In genomic region chr6:52512199-52512598, GRCh38 we compare ENCODE assay signal across 2 cellular contexts.
TF ChIP-seq lines count a peak whose summit lies in the region.

No MANE protein-coding gene starts in this region.

TF ChIP-seq in H1, 55 proteins besides CTCF, POLR2A, EP300 and RAD21 (continued from another document):
- TF ChIP-seq CEBPB (IDR thresholded peaks at IDR 0.05; ENCODE audit: low read depth, low read length) = no peak
- TF ChIP-seq EGR1 (IDR thresholded peaks at IDR 0.05; ENCODE audit: borderline replicate concordance, low read depth, low read length) = no peak
- no peak for TF ChIP-seq RBBP5 (IDR thresholded peaks at IDR 0.05; ENCODE audit: borderline replicate concordance, low read depth, low read length)
- no peak for TF ChIP-seq SUZ12 (IDR thresholded peaks at IDR 0.05; ENCODE audit: low read length)
- TF ChIP-seq SP2 (IDR thresholded peaks at IDR 0.05; ENCODE audit: low read length) = no peak
- no peak for TF ChIP-seq JUND (IDR thresholded peaks at IDR 0.05; ENCODE audit: low read length)
- TF ChIP-seq MAFK (IDR thresholded peaks at IDR 0.05; ENCODE audit: low read depth, low read length) = no peak
- TF ChIP-seq, protein P1, sequence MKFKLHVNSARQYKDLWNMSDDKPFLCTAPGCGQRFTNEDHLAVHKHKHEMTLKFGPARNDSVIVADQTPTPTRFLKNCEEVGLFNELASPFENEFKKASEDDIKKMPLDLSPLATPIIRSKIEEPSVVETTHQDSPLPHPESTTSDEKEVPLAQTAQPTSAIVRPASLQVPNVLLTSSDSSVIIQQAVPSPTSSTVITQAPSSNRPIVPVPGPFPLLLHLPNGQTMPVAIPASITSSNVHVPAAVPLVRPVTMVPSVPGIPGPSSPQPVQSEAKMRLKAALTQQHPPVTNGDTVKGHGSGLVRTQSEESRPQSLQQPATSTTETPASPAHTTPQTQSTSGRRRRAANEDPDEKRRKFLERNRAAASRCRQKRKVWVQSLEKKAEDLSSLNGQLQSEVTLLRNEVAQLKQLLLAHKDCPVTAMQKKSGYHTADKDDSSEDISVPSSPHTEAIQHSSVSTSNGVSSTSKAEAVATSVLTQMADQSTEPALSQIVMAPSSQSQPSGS (IDR thresholded peaks at IDR 0.05; ENCODE audit: low read length) = no peak
- no peak for TF ChIP-seq CBX8 (IDR thresholded peaks at IDR 0.05; ENCODE audit: borderline replicate concordance, low read depth, low read length)
- TF ChIP-seq, protein P2, sequence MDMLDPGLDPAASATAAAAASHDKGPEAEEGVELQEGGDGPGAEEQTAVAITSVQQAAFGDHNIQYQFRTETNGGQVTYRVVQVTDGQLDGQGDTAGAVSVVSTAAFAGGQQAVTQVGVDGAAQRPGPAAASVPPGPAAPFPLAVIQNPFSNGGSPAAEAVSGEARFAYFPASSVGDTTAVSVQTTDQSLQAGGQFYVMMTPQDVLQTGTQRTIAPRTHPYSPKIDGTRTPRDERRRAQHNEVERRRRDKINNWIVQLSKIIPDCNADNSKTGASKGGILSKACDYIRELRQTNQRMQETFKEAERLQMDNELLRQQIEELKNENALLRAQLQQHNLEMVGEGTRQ (IDR thresholded peaks at IDR 0.05; ENCODE audit: low read length) = no peak

TF ChIP-seq in HEK293T, 16 proteins besides CTCF, POLR2A, EP300 and RAD21 (continued from another document):
- TF ChIP-seq, protein P3, sequence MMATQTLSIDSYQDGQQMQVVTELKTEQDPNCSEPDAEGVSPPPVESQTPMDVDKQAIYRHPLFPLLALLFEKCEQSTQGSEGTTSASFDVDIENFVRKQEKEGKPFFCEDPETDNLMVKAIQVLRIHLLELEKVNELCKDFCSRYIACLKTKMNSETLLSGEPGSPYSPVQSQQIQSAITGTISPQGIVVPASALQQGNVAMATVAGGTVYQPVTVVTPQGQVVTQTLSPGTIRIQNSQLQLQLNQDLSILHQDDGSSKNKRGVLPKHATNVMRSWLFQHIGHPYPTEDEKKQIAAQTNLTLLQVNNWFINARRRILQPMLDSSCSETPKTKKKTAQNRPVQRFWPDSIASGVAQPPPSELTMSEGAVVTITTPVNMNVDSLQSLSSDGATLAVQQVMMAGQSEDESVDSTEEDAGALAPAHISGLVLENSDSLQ (IDR thresholded peaks at IDR 0.05) = no peak
- TF ChIP-seq ARNT (IDR thresholded peaks at IDR 0.05) = no peak
- no peak for TF ChIP-seq ELF4 (IDR thresholded peaks at IDR 0.05)
- TF ChIP-seq SP1 (IDR thresholded peaks at IDR 0.05) = no peak
- TF ChIP-seq ZNF384 (IDR thresholded peaks at IDR 0.05) = no peak
